In the genomic region with DNA sequence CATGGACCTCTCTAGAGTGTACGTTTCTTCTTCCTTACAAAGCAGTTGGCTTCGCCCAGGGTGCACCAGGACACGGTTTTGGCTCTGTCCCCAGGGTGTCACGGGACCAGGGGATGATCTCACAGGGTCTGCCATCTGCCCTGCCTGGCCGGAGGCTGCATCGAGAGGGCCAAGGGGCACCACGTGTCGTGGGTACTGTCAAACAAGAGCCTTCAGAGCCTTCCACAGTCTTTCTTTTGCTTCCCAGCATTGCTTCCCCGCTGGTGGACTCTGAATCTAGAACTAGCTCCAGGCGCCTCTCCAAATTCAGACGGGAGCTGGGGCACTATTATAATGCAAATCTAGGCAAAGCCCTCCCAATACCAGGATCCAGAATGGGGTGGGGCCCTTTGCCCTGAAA, we compare ENCODE assay signal across 11 cellular contexts. TPM values are rescaled to one million over a fixed set of nuclear protein-coding genes. Genes with fewer than 3 reads are reported as not detected.
DNase-seq lines count a peak whose midpoint lies in the region; ATAC-seq, FAIRE-seq and TF ChIP-seq lines count a peak whose summit lies in the region.
"Had no signal": no experiment of that assay in that cellular context is flagged by ENCODE, and none has a peak within 500 bp of the region (broad histone marks: within the 10 kb centered on the region; RNA-seq: fewer than 3 reads in every experiment).

No MANE protein-coding gene starts in this region.

- H3K4me2 ChIP-seq in K562 (ENCODE audit: insufficient read depth, low read length) (no peak overlapping the region), mammary epithelial cell (ENCODE audit: insufficient read depth, low read depth, low read length) (no peak overlapping the region)

- 2% methylated on average over 11 of the region's 11 CpGs for WGBS in K562 (ENCODE audit: insufficient coverage, low coverage, missing lambda C conversion rate)
- 65% methylated on average over 11 of the region's 11 CpGs for WGBS in mammary epithelial cell (ENCODE audit: low coverage, missing lambda C conversion rate)

- no peak for TF ChIP-seq CTCF in LNCaP clone FGC (IDR thresholded peaks at IDR 0.05; ENCODE audit: control insufficient read depth, extremely low read depth, insufficient read depth)
- TF ChIP-seq CTCF in K562 (IDR thresholded peaks at IDR 0.05 in 2 of 3, conservative IDR thresholded peaks at IDR 0.05 in 1 of 3; ENCODE audit: insufficient read depth in 2 of 3, low read depth in 1 of 3, low read length in 3 of 3), result no peak
- TF ChIP-seq CTCF in thoracic aorta (IDR thresholded peaks at IDR 0.05), result no peak
- TF ChIP-seq CTCF in mammary epithelial cell (conservative IDR thresholded peaks at IDR 0.05 in 1 of 2, IDR thresholded peaks at IDR 0.05 in 1 of 2; ENCODE audit: extremely low read depth in 1 of 2, insufficient read depth in 1 of 2, low read depth in 1 of 2, low read length in 2 of 2), result no peak

- peaks cover 31% of the 10 kb centered on the region for H3K27me3 Mint-ChIP-seq in activated T-cell treated with anti-CD3 and anti-CD28 coated beads, Interleukin-2, amount 50 U/mL, for 72 hours (ENCODE audit: low read depth)

- intact Hi-C loops in K562 (cut with micrococcal nuclease), result loop anchor here (5.0 kb wide), 1 partner anchor 45 kb away; no protein-coding TSS in a partner anchor
- intact Hi-C loops in left colon (cut with DNase I, micrococcal nuclease), result no loop called here
- intact Hi-C loops in mammary epithelial cell (cut with micrococcal nuclease), result no loop called here

- H3K36me3 ChIP-seq in K562 (ENCODE audit: control insufficient read depth, insufficient read depth, low read length), result no peaks in the 10 kb centered on the region
- no peaks in the 10 kb centered on the region for H3K36me3 ChIP-seq in thoracic aorta
- no peaks in the 10 kb centered on the region for H3K36me3 ChIP-seq in mammary epithelial cell (ENCODE audit: insufficient read depth, low read length)
- H3K36me3 ChIP-seq: SJSA1 had no signal

- in situ Hi-C loops in K562 (cut with MboI), result no loop called here
- in situ Hi-C loops in mammary epithelial cell (cut with MboI; ENCODE audit: low sequenced_read_pairs in 2 of 2), result no loop called here

- H3K4me1 ChIP-seq in K562 (replicated peaks in 1 of 2; ENCODE audit: control insufficient read depth in 2 of 2, insufficient read depth in 2 of 2, low read length in 2 of 2), result no peaks in the 10 kb centered on the region
- H3K4me1 ChIP-seq in thoracic aorta (ENCODE audit: control insufficient read depth in 1 of 2, low read depth in 2 of 2), result peaks cover 7 to 39% of the 10 kb centered on the region in 2 donors
- H3K4me1 ChIP-seq in mammary epithelial cell (ENCODE audit: insufficient read depth, low read length), result no peaks in the 10 kb centered on the region
- H3K4me1 ChIP-seq: SJSA1 had no signal

- no peak overlapping the region for H3K27ac Mint-ChIP-seq in activated T-cell treated with anti-CD3 and anti-CD28 coated beads, Interleukin-2, amount 50 U/mL, for 72 hours
- H3K27ac Mint-ChIP-seq: activated T-cell treated with anti-CD3 and anti-CD28 coated beads, Interleukin-2, amount 50 U/mL, for 24 hours had no signal

- POLR2A ChIA-PET in K562 (lab: Yijun Ruan, JAX), result interaction anchor here (1.4 kb wide), 1 partner anchor 11 kb away, joined by 5 read pairs; no protein-coding TSS in a partner anchor

- no peak for TF ChIP-seq EP300 in K562 (IDR thresholded peaks at IDR 0.05; ENCODE audit: low read length)

- H3K9me3 Mint-ChIP-seq in activated T-cell treated with anti-CD3 and anti-CD28 coated beads, Interleukin-2, amount 50 U/mL, for 72 hours, result no peaks in the 10 kb centered on the region
- H3K9me3 Mint-ChIP-seq: activated T-cell treated with anti-CD3 and anti-CD28 coated beads, Interleukin-2, amount 50 U/mL, for 24 hours had no signal

- H3K4me1 Mint-ChIP-seq in activated T-cell treated with anti-CD3 and anti-CD28 coated beads, Interleukin-2, amount 50 U/mL, for 72 hours (ENCODE audit: low read depth), result peaks cover 5% of the 10 kb centered on the region

- CTCF ChIA-PET in K562 (lab: Yijun Ruan, JAX; ENCODE audit: low intra/inter-chr PET ratio) (no interaction called here), mammary epithelial cell (lab: Charles Lee; ENCODE audit: low non-redundant PET) (no interaction called here)

- 0 out of 4 replicates have a peak overlapping the region, but pooled peaks of 1 of the 2 experiments have one; percentile 70 for H3K9ac ChIP-seq in K562 (ENCODE audit: insufficient read depth in 1 of 2, low read depth in 2 of 2, low read length in 2 of 2)
- H3K9ac ChIP-seq in mammary epithelial cell (ENCODE audit: insufficient read depth, low read length), result no peak overlapping the region

- no TSS peak for BruUV-seq in K562 (replicated peaks; lab: Mats Ljungman, UMichigan)
- BruUV-seq in mammary epithelial cell (replicated peaks; lab: Mats Ljungman, UMichigan), result no TSS peak

- DNase-seq in LNCaP clone FGC (ENCODE audit: low read depth) (peak; percentile 27), K562 (ENCODE audit: extremely low read depth in 1 of 4, low spot score in 3 of 4) (no peak), left colon (peak; percentile 18 to 68), thoracic aorta (ENCODE audit: low spot score) (peak; percentile 57), SW 1271 (lab: John Stamatoyannopoulos, UW) (no peak), mammary epithelial cell (no peak)
- DNase-seq in activated T-cell treated with anti-CD3 and anti-CD28 coated beads, Interleukin-2, amount 50 U/mL, for 72 hours, result no peak
- DNase-seq: activated T-cell treated with anti-CD3 and anti-CD28 coated beads, Interleukin-2, amount 50 U/mL, for 24 hours had no signal

- ATAC-seq in K562 (no peak), left colon (peak; percentile 34), thoracic aorta (ENCODE audit: insufficient number of reproducible peaks, low FRiP score, low read depth) (no peak), HG03378 (IDR thresholded peaks at IDR 0.05; ENCODE audit: unreplicated experiment) (no peak)
- no peak for ATAC-seq in activated T-cell treated with anti-CD3 and anti-CD28 coated beads, Interleukin-2, amount 50 U/mL, for 72 hours (replicated peaks in 1 of 2)

- TF ChIP-seq RAD21 in K562 (CRISPR knock-in tag; conservative IDR thresholded peaks at IDR 0.05 in 1 of 2, IDR thresholded peaks at IDR 0.05 in 1 of 2), result no peak

- no peaks in the 10 kb centered on the region; the same call in 1 of the 2 replicates for H4K20me1 ChIP-seq in K562 (replicated peaks; ENCODE audit: control insufficient read depth, insufficient read depth, low read length)
- H4K20me1 ChIP-seq in mammary epithelial cell (ENCODE audit: insufficient read depth, low read length), result no peaks in the 10 kb centered on the region

- FAIRE-seq in K562 (lab: Jason Lieb, UNC), result no peak

- H3K9me1 ChIP-seq in K562 (ENCODE audit: control insufficient read depth, insufficient read depth, low read length), result no peaks in the 10 kb centered on the region

- dilution Hi-C loops in mammary epithelial cell (cut with HindIII; ENCODE audit: low sequenced_read_pairs), result loop anchor here (10.0 kb wide), 2 partner anchors 57 to 287 kb away; no protein-coding TSS in a partner anchor

- H2AFZ ChIP-seq in K562 (ENCODE audit: low read depth, low read length) (no peak overlapping the region), mammary epithelial cell (ENCODE audit: low read depth, low read length) (no peak overlapping the region)

- H3K4me3 Mint-ChIP-seq in activated T-cell treated with anti-CD3 and anti-CD28 coated beads, Interleukin-2, amount 50 U/mL, for 72 hours, result no peak overlapping the region
- H3K4me3 Mint-ChIP-seq: activated T-cell treated with anti-CD3 and anti-CD28 coated beads, Interleukin-2, amount 50 U/mL, for 24 hours had no signal

- peaks cover 41 to 48% of the 10 kb centered on the region in 2 experiments; a peak in 4 of 5 replicates for H3K27me3 ChIP-seq in K562 (ENCODE audit: control insufficient read depth in 2 of 2, insufficient read depth in 2 of 2, low read length in 2 of 2)
- no peaks in the 10 kb centered on the region for H3K27me3 ChIP-seq in thoracic aorta (replicated peaks; ENCODE audit: insufficient read depth)
- H3K27me3 ChIP-seq in mammary epithelial cell (ENCODE audit: insufficient read depth, low read length), result peaks cover 3% of the 10 kb centered on the region

- H3K36me3 Mint-ChIP-seq in activated T-cell treated with anti-CD3 and anti-CD28 coated beads, Interleukin-2, amount 50 U/mL, for 72 hours (ENCODE audit: insufficient read depth in 2 of 2), result no peaks in the 10 kb centered on the region

- no peak overlapping the region for H3K27ac ChIP-seq in K562 (ENCODE audit: extremely low read depth, low read depth, low read length)
- H3K27ac ChIP-seq in thoracic aorta, result peak overlapping the region in 1 of 2 donors; percentile 7
- H3K27ac ChIP-seq in mammary epithelial cell (ENCODE audit: insufficient read depth, low read depth, low read length), result no peak overlapping the region
- H3K27ac ChIP-seq: SJSA1 had no signal

- H3K4me3 ChIP-seq in LNCaP clone FGC (ENCODE audit: low read depth, low read length) (no peak overlapping the region), K562 (no peak overlapping the region), thoracic aorta (no peak overlapping the region), mammary epithelial cell (replicated peaks in 1 of 3; ENCODE audit: insufficient read depth in 1 of 3, low read depth in 2 of 3, low read length in 3 of 3) (no peak overlapping the region)
- H3K4me3 ChIP-seq: SJSA1 had no signal

- H3K9me3 ChIP-seq in K562 (replicated peaks; ENCODE audit: control insufficient read depth, insufficient read depth, low read depth, low read length) (no peaks in the 10 kb centered on the region), thoracic aorta (no peaks in the 10 kb centered on the region), mammary epithelial cell (replicated peaks; ENCODE audit: insufficient read depth, low read length) (no peaks in the 10 kb centered on the region)
- H3K9me3 ChIP-seq: SJSA1 had no signal

- no peak for TF ChIP-seq POLR2A in K562 (conservative IDR thresholded peaks at IDR 0.05)

- H3K79me2 ChIP-seq in K562 (ENCODE audit: control insufficient read depth, insufficient read depth, low read length), result no peaks in the 10 kb centered on the region
- H3K79me2 ChIP-seq in mammary epithelial cell (ENCODE audit: insufficient read depth, low read length), result no peaks in the 10 kb centered on the region

RNA-seq across cellular contexts. Expression of gene MAPT, which starts 47.9 kb away (rescaled TPM):
- 2.1 and 2.2 TPM in 2 replicates for total RNA-seq in K562 (2011; cell fraction: chromatin; rRNA removed; ENCODE audit: low replicate concordance)
- 0.92 and 1.2 TPM in 2 replicates for total RNA-seq in K562 (2011; cell fraction: nucleolus; rRNA removed)
- total RNA-seq in K562 (2011; cell fraction: nucleoplasm; rRNA removed), result 1.1 and 1.5 TPM in 2 replicates
- 0.45 and 0.54 TPM in 2 replicates for total RNA-seq in K562 (2014; rRNA removed)
- 0.16 and 0.18 TPM in 2 replicates for total RNA-seq in K562 (2014; rRNA removed; fragmentation: Illumina TruSeq; extraction: Trizol)
- 0.29 and 0.49 TPM in 2 replicates for total RNA-seq in K562 (2015; rRNA removed; fragmentation: Illumina TruSeq; extraction: Trizol)
- 0.83 and 1.1 TPM in 2 replicates for total RNA-seq in K562 (2021)
- 0.31 and 0.36 TPM in 2 replicates for polyA plus RNA-seq in K562 (2011; rRNA removed)
- 0.15 and 0.31 TPM in 2 replicates for polyA plus RNA-seq in K562 (2011; cell fraction: cytosol; rRNA removed)
- 0.32 and 0.47 TPM in 2 replicates for polyA plus RNA-seq in K562 (2011; cell fraction: nucleus; rRNA removed)
- 1.9 and 4.6 TPM in 2 replicates for polyA plus RNA-seq in K562 (2012)
- 0.58 and 1.1 TPM in 2 replicates for polyA plus RNA-seq in K562 (2014; fragmentation: Illumina TruSeq; extraction: Trizol)
- under 1 TPM; 0.04 to 0.14 TPM for polyA plus RNA-seq in K562 (2014; fragmentation: Nextera tagmentation; extraction: Ambion mirVana)
- 0.45 and 0.90 TPM in 2 replicates for polyA plus RNA-seq in K562 (2014; rRNA removed)
- polyA minus RNA-seq in K562 (2011; rRNA and poly(A)+ RNA removed), result 0.35 and 0.42 TPM in 2 replicates
- 0.36 and 0.86 TPM in 2 replicates for polyA minus RNA-seq in K562 (2011; cell fraction: cytosol; rRNA and poly(A)+ RNA removed)
- 0.40 and 0.44 TPM in 2 replicates for polyA minus RNA-seq in K562 (2011; cell fraction: nucleus; rRNA and poly(A)+ RNA removed)
- total RNA-seq in left colon, result 1 to 10 TPM in 1 of 2 donors, under 1 TPM in 1; 0.64 to 2.5 TPM
- 1 to 10 TPM; 3.1 to 4.6 TPM for total RNA-seq in thoracic aorta
- total RNA-seq in activated T-cell treated with anti-CD3 and anti-CD28 coated beads, Interleukin-2, amount 50 U/mL, for 72 hours, result 1 to 10 TPM in 1 of 2 donors, under 1 TPM in 1; 0.86 to 2.1 TPM
- total RNA-seq in mammary epithelial cell, result under 1 TPM; under 0.01 to 0.54 TPM
- 0.20 TPM for polyA plus RNA-seq in mammary epithelial cell
- polyA minus RNA-seq in mammary epithelial cell, result 0.31 TPM

RNA-seq across cellular contexts. Expression of gene STH, which starts 56.8 kb away (rescaled TPM):
- total RNA-seq in K562 (2011; cell fraction: chromatin; rRNA removed; ENCODE audit: low replicate concordance), result 1.4 TPM in 1 of 2 replicates, not detected in the other
- total RNA-seq in K562 (2011; cell fraction: nucleolus; rRNA removed), result not detected in 2 replicates
- total RNA-seq in K562 (2011; cell fraction: nucleoplasm; rRNA removed), result not detected in 2 replicates
- total RNA-seq in K562 (2014; rRNA removed) (not detected in 2 replicates), K562 (2014; rRNA removed; fragmentation: Illumina TruSeq; extraction: Trizol) (not detected in 2 replicates), K562 (2015; rRNA removed; fragmentation: Illumina TruSeq; extraction: Trizol) (not detected in 2 replicates), K562 (2021) (not detected in 2 replicates), left colon (not detected), thoracic aorta (not detected), mammary epithelial cell (not detected)
- polyA plus RNA-seq in K562 (2011; rRNA removed) (not detected in 2 replicates), K562 (2014; fragmentation: Illumina TruSeq; extraction: Trizol) (not detected in 2 replicates), K562 (2014; fragmentation: Nextera tagmentation; extraction: Ambion mirVana) (not detected), K562 (2014; rRNA removed) (not detected in 2 replicates), mammary epithelial cell (not detected)
- not detected in 2 replicates for polyA plus RNA-seq in K562 (2011; cell fraction: cytosol; rRNA removed)
- not detected in 2 replicates for polyA plus RNA-seq in K562 (2011; cell fraction: nucleus; rRNA removed)
- polyA plus RNA-seq in K562 (2012), result not detected in 2 replicates
- polyA minus RNA-seq in K562 (2011; rRNA and poly(A)+ RNA removed), result 0.70 TPM in 1 of 2 replicates, not detected in the other
- polyA minus RNA-seq in K562 (2011; cell fraction: cytosol; rRNA and poly(A)+ RNA removed), result not detected in 2 replicates
- polyA minus RNA-seq in K562 (2011; cell fraction: nucleus; rRNA and poly(A)+ RNA removed), result not detected in 2 replicates
- not detected for total RNA-seq in activated T-cell treated with anti-CD3 and anti-CD28 coated beads, Interleukin-2, amount 50 U/mL, for 72 hours
- polyA minus RNA-seq in mammary epithelial cell, result not detected
- total RNA-seq: SJSA1 had no signal
- polyA plus RNA-seq: thymus had no signal

Comparison
In these comparisons a context has a peak if more than half of its experiments do, and no peak if none do; other contexts are left out.
1. DNase-seq: peak in LNCaP clone FGC (single experiment), left colon (2 of 2) and thoracic aorta (single experiment); none in K562 (0 of 4), SW 1271 (0 of 2), activated T-cell treated with anti-CD3 and anti-CD28 coated beads, Interleukin-2, amount 50 U/mL, for 72 hours (0 of 2) and mammary epithelial cell (single experiment).